8 cellular contexts compared by ENCODE assay signal in the genomic region with DNA sequence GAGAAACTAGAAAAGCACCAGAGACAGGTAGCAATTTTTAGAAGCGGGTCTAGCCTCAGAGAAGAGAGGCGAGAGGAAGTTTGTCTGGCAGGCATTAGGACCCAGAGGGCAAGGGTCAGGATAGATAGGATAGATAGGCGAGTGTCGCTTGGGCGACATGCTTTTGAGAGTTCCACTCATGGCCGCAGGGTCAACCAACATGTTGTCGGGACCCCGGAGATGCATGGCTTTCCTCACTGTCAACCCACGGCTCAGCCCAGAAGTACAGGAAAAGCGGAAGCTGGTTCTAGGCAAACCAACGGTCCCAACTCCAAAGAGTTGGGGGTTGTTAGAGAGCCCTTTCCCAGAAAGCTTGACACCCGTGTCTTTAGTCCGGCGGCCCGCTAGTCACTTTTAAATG. TPM values are rescaled to one million over a fixed set of nuclear protein-coding genes. Genes with fewer than 3 reads are reported as not detected.
"Had no signal": no experiment of that assay in that cellular context is flagged by ENCODE, and none has a peak within 500 bp of the region (broad histone marks: within the 10 kb centered on the region; RNA-seq: fewer than 3 reads in every experiment).

No MANE protein-coding gene starts in this region.

RNA-seq across cellular contexts. Expression of gene TNN, which starts 38.9 kb away (rescaled TPM):
- total RNA-seq: OCI-LY7, PC-3, PC-9, RPMI7951, SJCRH30, SK-MEL-5, T-cell had no signal
- polyA plus RNA-seq: SK-N-SH had no signal
